ENCODE assay signal across 9 cellular contexts in the genomic region with DNA sequence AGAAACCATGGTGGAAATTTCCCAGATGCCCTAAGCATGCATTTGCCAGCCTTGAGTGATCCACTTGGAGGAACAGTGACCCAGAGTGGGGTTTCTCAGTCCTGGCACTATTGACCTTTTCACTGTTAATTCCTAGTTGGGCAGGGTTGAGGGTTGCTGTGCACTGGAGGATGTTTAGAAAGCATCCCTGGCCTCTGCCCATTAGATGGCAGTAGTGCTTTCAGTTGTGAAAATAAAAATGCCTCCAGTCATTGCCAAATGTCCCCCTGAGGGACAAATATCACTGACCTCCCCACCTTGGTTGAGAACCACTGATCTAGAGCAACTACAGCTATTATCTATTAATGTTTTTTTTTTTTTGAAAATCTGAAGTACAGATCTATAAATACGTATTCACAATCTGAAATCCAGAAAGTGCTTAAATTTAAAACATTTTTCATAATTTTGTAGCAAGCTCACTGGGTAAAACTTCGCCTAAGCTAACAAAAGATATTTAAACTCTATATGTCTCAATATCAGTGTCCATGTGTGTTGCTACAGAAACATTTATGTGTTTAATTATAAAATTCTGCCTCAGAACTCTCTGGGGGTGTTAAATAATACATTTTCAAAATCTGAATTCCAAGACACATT. TPM values are rescaled to one million over a fixed set of nuclear protein-coding genes. Genes with fewer than 3 reads are reported as not detected.
DNase-seq lines count a peak whose midpoint lies in the region; ATAC-seq and TF ChIP-seq lines count a peak whose summit lies in the region.
"Had no signal": no experiment of that assay in that cellular context is flagged by ENCODE, and none has a peak within 500 bp of the region (broad histone marks: within the 10 kb centered on the region; RNA-seq: fewer than 3 reads in every experiment).

No MANE protein-coding gene starts in this region.

- CTCF ChIA-PET in PC-9 (lab: Charles Lee), result interaction anchor here (0.5 to 1.2 kb wide), 5 partner anchors 28 to 437 kb away, joined by 3 to 5 read pairs (median 4); no protein-coding TSS in a partner anchor

- DNase-seq in Ammon's horn (ENCODE audit: low spot score) (peak; percentile 57), PC-9 (peak; percentile 34 to 66), endothelial cell (ENCODE audit: low spot score) (peak; percentile 36), osteoblast (ENCODE audit: insufficient read length, low spot score, missing footprints) (peak; percentile 15), middle frontal gyrus (ENCODE audit: extremely low spot score, low spot score) (no peak)
- DNase-seq in activated naive CD4-positive, alpha-beta T cell treated with anti-CD3 and anti-CD28 coated beads, Interleukin-2, amount 50 U/mL, for 16 hours, result no peak

- no peaks in the 10 kb centered on the region for H3K9me3 Mint-ChIP-seq in endothelial cell (ENCODE audit: unreplicated experiment)

- H3K27me3 ChIP-seq in PC-9 (ENCODE audit: insufficient read depth, low read depth), result no peaks in the 10 kb centered on the region
- no peaks in the 10 kb centered on the region for H3K27me3 ChIP-seq in osteoblast (ENCODE audit: insufficient read depth, low read length)

- peaks cover 17% of the 10 kb centered on the region for H3K36me3 Mint-ChIP-seq in endothelial cell (ENCODE audit: low read depth, unreplicated experiment)

- no peaks in the 10 kb centered on the region for H3K27me3 Mint-ChIP-seq in endothelial cell (ENCODE audit: unreplicated experiment)

- no peak overlapping the region for H3K4me2 ChIP-seq in PC-9
- H3K4me2 ChIP-seq in osteoblast (ENCODE audit: insufficient read depth, low read length), result no peak overlapping the region

- H3K4me3 ChIP-seq in PC-9 (no peak overlapping the region), osteoblast (ENCODE audit: insufficient read depth, low read length) (no peak overlapping the region)

- H3K4me1 ChIP-seq in PC-9 (replicated peaks; ENCODE audit: insufficient read depth) (peaks cover 11% of the 10 kb centered on the region), osteoblast (ENCODE audit: insufficient read depth, low read length) (no peaks in the 10 kb centered on the region)

- no TSS peak for BruUV-seq in PC-9 (replicated peaks; lab: Mats Ljungman, UMichigan)

- POLR2A ChIA-PET in PC-9 (lab: Charles Lee; ENCODE audit: unreplicated experiment), result interaction anchor here (0.5 to 1.0 kb wide), 6 partner anchors 13 to 322 kb away, joined by 4 to 16 read pairs (median 8); no protein-coding TSS in a partner anchor

- H3K79me2 ChIP-seq in PC-9 (ENCODE audit: low read depth) (no peaks in the 10 kb centered on the region), osteoblast (ENCODE audit: insufficient read depth, low read length) (no peaks in the 10 kb centered on the region)

- peak overlapping the region; percentile 21; the same call in 1 of the 2 replicates for H3K27ac ChIP-seq in PC-9
- H3K27ac ChIP-seq in osteoblast (ENCODE audit: low read depth, low read length), result no peak overlapping the region
- H3K27ac ChIP-seq: epithelial cell of prostate had no signal

- ATAC-seq in GM18868 (IDR thresholded peaks at IDR 0.05; ENCODE audit: unreplicated experiment) (peak; percentile 63), GM18867 (IDR thresholded peaks at IDR 0.05; ENCODE audit: unreplicated experiment) (no peak)

- H3K9me3 ChIP-seq in PC-9 (ENCODE audit: insufficient read depth, low read depth), result no peaks in the 10 kb centered on the region
- H3K9me3 ChIP-seq in osteoblast (ENCODE audit: low read depth, low read length), result no peaks in the 10 kb centered on the region

- no peaks in the 10 kb centered on the region for H3K9me2 ChIP-seq in PC-9 (ENCODE audit: insufficient read depth)

- H3F3A ChIP-seq in PC-9 (ENCODE audit: insufficient read depth, low read depth), result peaks cover 21% of the 10 kb centered on the region

- H3K4me1 Mint-ChIP-seq in endothelial cell (ENCODE audit: unreplicated experiment), result peaks cover 15% of the 10 kb centered on the region

- H2AFZ ChIP-seq in PC-9, result no peak overlapping the region
- no peak overlapping the region for H2AFZ ChIP-seq in osteoblast (ENCODE audit: low read length)

- H3K4me3 Mint-ChIP-seq in endothelial cell (ENCODE audit: unreplicated experiment), result no peak overlapping the region

- intact Hi-C loops in PC-9 (cut with micrococcal nuclease; ENCODE audit: unreplicated experiment), result loop anchor here (1.0 to 2.0 kb wide), 3 partner anchors 289 to 719 kb away; no protein-coding TSS in a partner anchor

- no peaks in the 10 kb centered on the region for H4K20me1 ChIP-seq in PC-9 (ENCODE audit: insufficient read depth)
- H4K20me1 ChIP-seq in osteoblast (ENCODE audit: insufficient read depth, low read length), result no peaks in the 10 kb centered on the region

- H3K27ac Mint-ChIP-seq in endothelial cell (ENCODE audit: unreplicated experiment), result no peak overlapping the region

- TF ChIP-seq CTCF in PC-9 (conservative IDR thresholded peaks at IDR 0.05) (peak; percentile 91), endothelial cell (IDR thresholded peaks at IDR 0.05; ENCODE audit: unreplicated experiment) (no peak), osteoblast (IDR thresholded peaks at IDR 0.05; ENCODE audit: extremely low read depth, low read depth, low read length) (peak; percentile 76)

- H3K36me3 ChIP-seq in PC-9 (ENCODE audit: low read depth) (0 out of 2 replicates have a peak, but pooled peaks cover 14% of the 10 kb centered on the region), osteoblast (ENCODE audit: insufficient read depth, low read length) (no peaks in the 10 kb centered on the region)

RNA-seq across cellular contexts. Expression of gene F3, which starts 27.3 kb away (rescaled TPM):
- total RNA-seq in PC-9 (2021), result 335 and 434 TPM in 2 replicates
- 1.4 TPM for total RNA-seq in endothelial cell (ENCODE audit: unreplicated experiment)
- total RNA-seq in osteoblast, result 5.8 and 7.4 TPM in 2 replicates

Comparison
In these comparisons a context has a peak if more than half of its experiments do, and no peak if none do; other contexts are left out.
1. DNase-seq: peak in Ammon's horn (single experiment), PC-9 (2 of 2), endothelial cell (single experiment) and osteoblast (single experiment); none in middle frontal gyrus (single experiment) and activated naive CD4-positive, alpha-beta T cell treated with anti-CD3 and anti-CD28 coated beads, Interleukin-2, amount 50 U/mL, for 16 hours (single experiment).
2. RNA of gene F3, which starts 27.3 kb away (total RNA-seq): 335 to 434 TPM in PC-9; 5.8 to 7.4 TPM in osteoblast and 1.4 TPM in endothelial cell (single experiment); every median in the first group is over 10 times any median in the second.